In genomic region chr12:6765634-6766581, GRCh38 we compare ENCODE assay signal across 8 cellular contexts. TPM values are rescaled to one million over a fixed set of nuclear protein-coding genes. Genes with fewer than 3 reads are reported as not detected.
DNase-seq lines count a peak whose midpoint lies in the region; ATAC-seq and TF ChIP-seq lines count a peak whose summit lies in the region.

Gene PTMS (plus strand): TSS chr12:6766363. CDS start chr12:6766706, 343 bp downstream.

- peaks cover 29% of the 10 kb centered on the region for H3K79me2 ChIP-seq in osteoblast (ENCODE audit: insufficient read depth, low read length)

- peak within 1 kb of the TSS; percentile 65 for H3K27ac ChIP-seq in adipose tissue (ENCODE audit: low read depth, low read length)
- peak within 1 kb of the TSS; percentile 78 for H3K27ac ChIP-seq in osteoblast (ENCODE audit: low read depth, low read length)

- H3K27me3 ChIP-seq in osteoblast (ENCODE audit: insufficient read depth, low read length): no peaks in the 10 kb centered on the region

- TF ChIP-seq CTCF in AG04449 (IDR thresholded peaks at IDR 0.05; ENCODE audit: insufficient read depth, low read length, missing control alignments) (no peak), GM12875 (IDR thresholded peaks at IDR 0.05; ENCODE audit: borderline replicate concordance, insufficient read depth, low read depth, low read length) (no peak), osteoblast (IDR thresholded peaks at IDR 0.05; ENCODE audit: extremely low read depth, low read depth, low read length) (no peak)

- 3 to 4% (median 4%) methylated on average over 38 to 63 of the region's 63 CpGs for WGBS in adipose tissue, 3 donors

- ATAC-seq in HG03135 (IDR thresholded peaks at IDR 0.05; ENCODE audit: unreplicated experiment) (peak; percentile 6), Right ventricle myocardium inferior (peak; percentile 64)

- H4K20me1 ChIP-seq in osteoblast (ENCODE audit: insufficient read depth, low read length): peaks cover 24% of the 10 kb centered on the region

- intact Hi-C loops in Right ventricle myocardium inferior (cut with DNase I): loop anchor here (1.0 kb wide), 1 partner anchor 13 kb away; the partner anchor contains the start of gene MLF2

- peak within 1 kb of the TSS; percentile 93 for H3K4me3 ChIP-seq in AG04449 (ENCODE audit: low read depth, low read length)
- peak within 1 kb of the TSS; percentile 76 for H3K4me3 ChIP-seq in GM12875 (ENCODE audit: low read depth, low read length)
- H3K4me3 ChIP-seq in osteoblast (ENCODE audit: insufficient read depth, low read length): peak within 1 kb of the TSS; percentile 89

- H3K4me2 ChIP-seq in osteoblast (ENCODE audit: insufficient read depth, low read length): peak within 1 kb of the TSS; percentile 84

- peak within 1 kb of the TSS; percentile 60 for H2AFZ ChIP-seq in osteoblast (ENCODE audit: low read length)

- POLR2A ChIA-PET in AG04449 (lab: Yijun Ruan, JAX): interaction anchor here (0.6 to 3.2 kb wide), 19 partner anchors 8 to 310 kb away, joined by 3 to 78 read pairs (median 5); partner anchors contain the start of genes CDCA3, COPS7A, GPR162 and MLF2

- H3K9me3 ChIP-seq in osteoblast (ENCODE audit: low read depth, low read length): no peaks in the 10 kb centered on the region

- peaks cover 38% of the 10 kb centered on the region for H3K4me1 ChIP-seq in osteoblast (ENCODE audit: insufficient read depth, low read length)

- peaks cover 8% of the 10 kb centered on the region for H3K36me3 ChIP-seq in osteoblast (ENCODE audit: insufficient read depth, low read length)

- DNase-seq in AG04449 (ENCODE audit: low read depth, low spot score) (no peak), NCI-H510A (lab: John Stamatoyannopoulos, UW) (peak; percentile 80), Right ventricle myocardium inferior (ENCODE audit: missing footprints) (peak; percentile 89), osteoblast (ENCODE audit: insufficient read length, low spot score, missing footprints) (peak; percentile 98), AML-193 (lab: John Stamatoyannopoulos, UW) (no peak)

- CTCF ChIA-PET in AG04449 (lab: Yijun Ruan, JAX): interaction anchor here (0.6 to 8.7 kb wide), 32 partner anchors 8 to 207 kb away, joined by 3 to 222 read pairs (median 4); partner anchors contain the start of genes CD4, CDCA3, COPS7A and MLF2

RNA-seq across cellular contexts. Expression of gene PTMS, which starts in this region (rescaled TPM):
- 100 to 1,000 TPM in 2 of 3 donors, 10 to 100 TPM in 1; 71.7 to 632 (median 263) TPM for polyA plus RNA-seq in adipose tissue
- total RNA-seq in Right ventricle myocardium inferior (152 TPM), osteoblast (70.4 and 72.7 TPM in 2 replicates)

Comparison
In these comparisons a context has a peak if more than half of its experiments do, and no peak if none do; other contexts are left out.
1. DNase-seq: peak in NCI-H510A (single experiment), Right ventricle myocardium inferior (single experiment) and osteoblast (single experiment); none in AG04449 (single experiment) and AML-193 (0 of 2).
2. Peak in every context shown above with its lines, with median percentiles within 50 percentile points of each other: H3K4me3 ChIP-seq.